Comparison of ENCODE assay signal across 29 cellular contexts in the genomic region with DNA sequence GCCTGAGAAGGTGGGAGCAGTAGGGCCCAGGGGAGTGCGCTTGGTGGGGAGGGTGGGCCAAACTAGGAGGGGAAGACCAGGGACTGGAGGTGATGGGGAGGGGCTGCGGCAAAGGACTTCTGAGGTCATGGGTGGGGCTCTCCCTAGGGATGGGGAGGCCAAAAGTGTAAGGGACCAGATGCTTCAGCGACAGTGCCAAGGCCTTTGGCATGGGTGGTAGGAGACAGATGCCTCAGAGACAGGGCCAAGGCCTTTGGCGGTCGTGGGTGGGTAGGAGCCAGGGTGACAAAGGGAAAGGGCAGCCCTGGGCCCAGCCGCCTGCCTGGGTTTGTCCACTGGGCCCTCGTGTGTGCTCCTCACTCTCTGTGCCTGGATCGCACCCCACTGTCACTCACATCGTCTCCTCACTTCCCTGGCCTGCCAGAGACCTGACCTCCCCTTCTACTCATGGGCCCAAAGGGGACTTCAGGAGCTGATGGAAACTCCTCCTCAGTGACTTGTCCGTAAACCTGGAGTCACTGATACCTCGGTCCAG. TPM values are rescaled to one million over a fixed set of nuclear protein-coding genes. Genes with fewer than 3 reads are reported as not detected.
"Had no signal": no experiment of that assay in that cellular context is flagged by ENCODE, and none has a peak within 500 bp of the region (broad histone marks: within the 10 kb centered on the region; RNA-seq: fewer than 3 reads in every experiment).

No MANE protein-coding gene starts in this region.

- H3K9me3 Mint-ChIP-seq: activated T-cell treated with anti-CD3 and anti-CD28 coated beads, Interleukin-2, amount 50 U/mL, for 4 hours; activated T-helper 2 cell treated with anti-CD3 and anti-CD28 coated beads, Interferon-gamma antibody, Interleukin-2, Interleukin-4, amounts not matched to agents 10 μg/mL and 5 μg/mL and 100 μg/mL, durations not matched to agents 14 hours and 24 hours and 36 hours; natural killer cell had no signal

- H3K27ac Mint-ChIP-seq: activated naive CD8-positive, alpha-beta T cell; activated T-helper 2 cell treated with anti-CD3 and anti-CD28 coated beads, Interferon-gamma antibody, Interleukin-2, Interleukin-4, amounts not matched to agents 10 μg/mL and 5 μg/mL and 100 μg/mL, durations not matched to agents 14 hours and 24 hours and 36 hours; natural killer cell; progenitor cell of endocrine pancreas had no signal

- H3K4me3 Mint-ChIP-seq: activated naive CD8-positive, alpha-beta T cell; activated T-cell treated with anti-CD3 and anti-CD28 coated beads, Interleukin-2, amount 50 U/mL, for 4 hours; natural killer cell; T-helper 17 cell had no signal

- H3K27me3 ChIP-seq: breast epithelium, hepatocyte, left lung, spleen, upper lobe of left lung had no signal

- ATAC-seq: activated T-cell treated with anti-CD3 and anti-CD28 coated beads, Interleukin-2, amount 50 U/mL, for 4 hours; left lung; natural killer cell; T-helper 17 cell had no signal

- H3K27me3 Mint-ChIP-seq: activated naive CD8-positive, alpha-beta T cell; progenitor cell of endocrine pancreas; T-helper 17 cell had no signal

- H3K27ac ChIP-seq: breast epithelium, hepatocyte, left lung, spleen, thoracic aorta, upper lobe of left lung had no signal

- H3K4me1 ChIP-seq: breast epithelium had no signal

- H3K9me3 ChIP-seq: breast epithelium, left lung, spleen, thoracic aorta, upper lobe of left lung had no signal

- H3K36me3 ChIP-seq: breast epithelium had no signal

- H3K4me3 ChIP-seq: breast epithelium, hepatocyte, left lung, spleen, thoracic aorta, upper lobe of left lung had no signal

- FAIRE-seq: endometrium, frontal cortex had no signal

- H3K36me3 Mint-ChIP-seq: natural killer cell had no signal

- DNase-seq: activated CD4-positive, alpha-beta T cell treated with anti-CD3 and anti-CD28 coated beads for 4 hours; activated CD4-positive, alpha-beta T cell treated with anti-CD3 and anti-CD28 coated beads, Interleukin-2, amount 50 U/mL, for 48 hours; activated CD4-positive, CD25-positive, alpha-beta regulatory T cell; activated CD8-positive, alpha-beta memory T cell treated with anti-CD3 and anti-CD28 coated beads, Interleukin-2, amount 50 U/mL, for 48 hours; activated naive CD4-positive, alpha-beta T cell; activated T-cell treated with anti-CD3 and anti-CD28 coated beads, Interleukin-2, amount 50 U/mL, for 4 hours; amniotic stem cell; cerebellar nuclear complex; cortex of kidney; erythroblast; glutamatergic neuron; kidney glomerular epithelial cell; left lung; natural killer cell; retina; stimulated activated CD4-positive, alpha-beta T cell treated with anti-CD3 and anti-CD28 coated beads, Interleukin-4, amount 100 ng/mL, for 1 hour; stimulated activated naive CD4-positive, alpha-beta T cell treated with Interleukin-2 at 50 U/mL for 16 hours; T-helper 17 cell; upper lobe of left lung had no signal

RNA-seq across cellular contexts. Expression of a gene that starts 23.2 kb away (rescaled TPM):
- total RNA-seq: osteocyte had no signal
